In genomic region chr17:64022631-64023063, GRCh38 we compare ENCODE assay signal across 13 cellular contexts. TPM values are rescaled to one million over a fixed set of nuclear protein-coding genes. Genes with fewer than 3 reads are reported as not detected.
A peak's percentile ranks its signal among the peaks of the same experiment; 100 is the strongest.
DNase-seq lines count a peak whose midpoint lies in the region; ATAC-seq and TF ChIP-seq lines count a peak whose summit lies in the region.
"Had no signal": no experiment of that assay in that cellular context is flagged by ENCODE, and none has a peak within 500 bp of the region (broad histone marks: within the 10 kb centered on the region; RNA-seq: fewer than 3 reads in every experiment).

No MANE protein-coding gene starts in this region.

- peaks cover 2% of the 10 kb centered on the region for H3K36me3 Mint-ChIP-seq in CD8-positive, alpha-beta T cell
- H3K36me3 Mint-ChIP-seq in progenitor cell of endocrine pancreas (ENCODE audit: insufficient read depth), result no peaks in the 10 kb centered on the region

- POLR2A ChIA-PET in CD8-positive, alpha-beta T cell (lab: Charles Lee), result interaction anchor here (0.7 to 1.1 kb wide), 2 partner anchors 123 to 205 kb away, joined by 7 to 14 read pairs; no protein-coding TSS in a partner anchor
- POLR2A ChIA-PET in OCI-LY7 (lab: Charles Lee), result interaction anchor here (0.7 to 4.2 kb wide), 5 partner anchors 38 to 276 kb away, joined by 3 to 43 read pairs (median 3); partner anchors contain the start of gene ERN1

- no peak overlapping the region for H3K4me3 ChIP-seq in CD8-positive, alpha-beta T cell (ENCODE audit: low read depth, low read length)
- H3K4me3 ChIP-seq in OCI-LY7 (ENCODE audit: low read depth, low read length, poor library complexity, severe bottlenecking) (no peak overlapping the region), adrenal gland (no peak overlapping the region), uterus (no peak overlapping the region)
- H3K4me3 ChIP-seq: PC-9, prostate gland had no signal

- WGBS in adrenal gland, 4 donors, result 48 to 61% (median 53%) methylated on average over 5 of the region's 5 CpGs

- H3K79me2 ChIP-seq in OCI-LY7 (ENCODE audit: insufficient read depth, low read depth, low read length), result peaks cover 26% of the 10 kb centered on the region

- TF ChIP-seq POLR2A in adrenal gland (IDR thresholded peaks at IDR 0.05), result no peak
- no peak for TF ChIP-seq POLR2A in uterus (IDR thresholded peaks at IDR 0.05)

- no peaks in the 10 kb centered on the region for H3K27me3 ChIP-seq in CD8-positive, alpha-beta T cell (ENCODE audit: insufficient read depth, low read length)
- H3K27me3 ChIP-seq in adrenal gland (no peaks in the 10 kb centered on the region), uterus (no peaks in the 10 kb centered on the region)

- no peaks in the 10 kb centered on the region for H3K27me3 Mint-ChIP-seq in CD8-positive, alpha-beta T cell (ENCODE audit: low read depth)
- peaks cover 10% of the 10 kb centered on the region for H3K27me3 Mint-ChIP-seq in progenitor cell of endocrine pancreas

- CTCF ChIA-PET in CD8-positive, alpha-beta T cell (lab: Charles Lee), result interaction anchor here (0.6 to 16.6 kb wide), 9 partner anchors 18 to 1055 kb away, joined by 3 to 293 read pairs (median 4); partner anchors contain the start of genes CSHL1, GH1 and PRR29
- CTCF ChIA-PET in OCI-LY7 (lab: Charles Lee; ENCODE audit: unreplicated experiment), result no interaction called here

- H3K27ac ChIP-seq in CD8-positive, alpha-beta T cell (ENCODE audit: low read depth, low read length), result no peak overlapping the region
- peak overlapping the region; percentile 97 for H3K27ac ChIP-seq in OCI-LY7 (ENCODE audit: low read depth, low read length, poor library complexity, severe bottlenecking)
- peak overlapping the region in 2 of 5 donors; percentile 21 to 35 for H3K27ac ChIP-seq in adrenal gland
- no peak overlapping the region for H3K27ac ChIP-seq in uterus
- H3K27ac ChIP-seq: PC-9, prostate gland had no signal

- H3K4me3 Mint-ChIP-seq in CD8-positive, alpha-beta T cell, result peak overlapping the region; percentile 42
- no peak overlapping the region for H3K4me3 Mint-ChIP-seq in progenitor cell of endocrine pancreas (ENCODE audit: low read depth)

- ATAC-seq in CD8-positive, alpha-beta T cell, result no peak
- no peak for ATAC-seq in HG03460 (IDR thresholded peaks at IDR 0.05; ENCODE audit: unreplicated experiment)

- peaks cover 67% of the 10 kb centered on the region for H3K4me1 ChIP-seq in CD8-positive, alpha-beta T cell (ENCODE audit: insufficient read depth, low read length)
- peaks cover 65% of the 10 kb centered on the region for H3K4me1 ChIP-seq in OCI-LY7 (ENCODE audit: insufficient read depth, low read length, poor library complexity, severe bottlenecking)
- peaks cover 0 to 10% of the 10 kb centered on the region in 2 donors for H3K4me1 ChIP-seq in adrenal gland (replicated peaks in 1 of 2)
- H3K4me1 ChIP-seq in uterus, result no peaks in the 10 kb centered on the region
- H3K4me1 ChIP-seq: prostate gland had no signal

- H3K36me3 ChIP-seq in CD8-positive, alpha-beta T cell (ENCODE audit: insufficient read depth, low read length), result no peaks in the 10 kb centered on the region
- H3K36me3 ChIP-seq in OCI-LY7 (ENCODE audit: insufficient read depth, low read length) (no peaks in the 10 kb centered on the region), adrenal gland (replicated peaks in 1 of 2) (no peaks in the 10 kb centered on the region), uterus (no peaks in the 10 kb centered on the region)
- H3K36me3 ChIP-seq: prostate gland had no signal

- no peak for TF ChIP-seq CTCF in CD8-positive, alpha-beta T cell (IDR thresholded peaks at IDR 0.05)
- TF ChIP-seq CTCF in OCI-LY7 (conservative IDR thresholded peaks at IDR 0.05; ENCODE audit: low read length), result no peak
- TF ChIP-seq CTCF in adrenal gland (IDR thresholded peaks at IDR 0.05), result no peak
- no peak for TF ChIP-seq CTCF in progenitor cell of endocrine pancreas (IDR thresholded peaks at IDR 0.05; ENCODE audit: unreplicated experiment)
- no peak for TF ChIP-seq CTCF in uterus (IDR thresholded peaks at IDR 0.05)

- intact Hi-C loops in CD8-positive, alpha-beta T cell (cut with DNase I, micrococcal nuclease), result loop anchor here (5.0 to 10.0 kb wide), 5 partner anchors 175 to 485 kb away; partner anchors contain the start of genes CCDC47 (in 1 of the 2), CEP95 (in 1 of the 2), DDX42 (in 1 of the 2) and DDX5 (in 1 of the 2)
- intact Hi-C loops in OCI-LY7 (cut with micrococcal nuclease; ENCODE audit: unreplicated experiment) (loop anchor here (5.0 kb wide), 1 partner anchor 90 kb away; the partner anchor contains the start of gene CD79B), adrenal gland (cut with DNase I) (loop anchor here in 1 of 2 donors (10.0 kb wide), 1 partner anchor 108 kb away; the partner anchor contains the start of genes CSHL1 and GH1), uterus (cut with DNase I; ENCODE audit: low total_unique reads) (no loop called here)

- H3K9me3 ChIP-seq in CD8-positive, alpha-beta T cell (ENCODE audit: low read length), result no peaks in the 10 kb centered on the region
- H3K9me3 ChIP-seq in OCI-LY7 (ENCODE audit: low read length) (no peaks in the 10 kb centered on the region), adrenal gland (replicated peaks in 1 of 3) (no peaks in the 10 kb centered on the region), uterus (no peaks in the 10 kb centered on the region)
- H3K9me3 ChIP-seq: prostate gland had no signal

- H3K4me1 Mint-ChIP-seq in CD8-positive, alpha-beta T cell (ENCODE audit: low read depth), result peaks cover 73% of the 10 kb centered on the region
- peaks cover 31% of the 10 kb centered on the region for H3K4me1 Mint-ChIP-seq in progenitor cell of endocrine pancreas (ENCODE audit: low read depth)

- BruUV-seq in OCI-LY7 (replicated peaks; lab: Mats Ljungman, UMichigan), result no TSS peak

- H3K4me2 ChIP-seq in OCI-LY7 (ENCODE audit: low read length), result peak overlapping the region; percentile 35
- H3K4me2 ChIP-seq: PC-9 had no signal

- H3K9me3 Mint-ChIP-seq in CD8-positive, alpha-beta T cell, result no peaks in the 10 kb centered on the region
- no peaks in the 10 kb centered on the region for H3K9me3 Mint-ChIP-seq in progenitor cell of endocrine pancreas (ENCODE audit: low read depth)

- DNase-seq in CD8-positive, alpha-beta T cell, result peak in 1 of 7 experiments; percentile 37
- DNase-seq in OCI-LY7 (ENCODE audit: low spot score) (no peak), adrenal gland (peak; percentile 48 to 87 (median 80)), progenitor cell of endocrine pancreas (ENCODE audit: low spot score, unreplicated experiment) (no peak), uterus (no peak), iPS-NIHi11 (ENCODE audit: low spot score) (no peak)
- DNase-seq: mesendoderm; PC-9; stimulated activated CD4-positive, alpha-beta T cell treated with anti-CD3 and anti-CD28 coated beads, Interleukin-2, amount 100 ng/mL, for 48 hours; T-helper 9 cell had no signal

- H4K20me1 ChIP-seq in OCI-LY7 (ENCODE audit: insufficient read depth, low read length), result no peaks in the 10 kb centered on the region

- H2AFZ ChIP-seq in OCI-LY7 (ENCODE audit: low read length), result peak overlapping the region; percentile 77
- H2AFZ ChIP-seq: PC-9 had no signal

- H3K27ac Mint-ChIP-seq in CD8-positive, alpha-beta T cell, result peak overlapping the region; percentile 100
- peak overlapping the region; percentile 82 for H3K27ac Mint-ChIP-seq in progenitor cell of endocrine pancreas

- no peaks in the 10 kb centered on the region for H3K9me2 ChIP-seq in OCI-LY7 (ENCODE audit: insufficient read depth, low read length)

RNA-seq across cellular contexts. Expression of gene ICAM2, which starts 2.2 kb away (rescaled TPM):
- total RNA-seq in CD8-positive, alpha-beta T cell, result 10 to 100 TPM; 38.0 to 38.7 TPM
- 76.4 and 112 TPM in 2 replicates for total RNA-seq in OCI-LY7 (2014; rRNA removed; shearing (Covaris generic))
- total RNA-seq in OCI-LY7 (2022) (79.1 and 88.7 TPM in 2 replicates), adrenal gland (10 to 100 TPM; 16.6 to 42.2 (median 20.9) TPM), progenitor cell of endocrine pancreas (0.72 and 0.91 TPM in 2 replicates), uterus (100 to 1,000 TPM in 1 of 4 donors, 10 to 100 TPM in 3; 20.6 to 108 (median 42.4) TPM)
- 10 to 100 TPM in 2 of 3 donors, 1 to 10 TPM in 1; 9.6 to 40.5 (median 35.0) TPM for polyA plus RNA-seq in adrenal gland

RNA-seq across cellular contexts. Expression of gene PRR29, which starts 24.5 kb away (rescaled TPM):
- total RNA-seq in CD8-positive, alpha-beta T cell, result under 1 TPM; 0.24 to 0.97 TPM
- 0.16 TPM in 1 of 2 replicates, not detected in the other for total RNA-seq in OCI-LY7 (2014; rRNA removed; shearing (Covaris generic))
- total RNA-seq in OCI-LY7 (2022), result 0.29 TPM in 1 of 2 replicates, not detected in the other
- total RNA-seq in adrenal gland, result under 1 TPM in 6 of 8 donors, not detected in 2; 0.26 to 0.84 (median 0.54) TPM
- under 1 TPM; 0.05 to 0.72 (median 0.71) TPM for polyA plus RNA-seq in adrenal gland
- 2.8 and 3.7 TPM in 2 replicates for total RNA-seq in progenitor cell of endocrine pancreas
- total RNA-seq in uterus, result 1 to 10 TPM in 2 of 4 donors, under 1 TPM in 1, not detected in 1; 0.29 to 2.8 (median 1.5) TPM

RNA-seq across cellular contexts. Expression of gene SCN4A, which starts 49.9 kb away (rescaled TPM):
- total RNA-seq in CD8-positive, alpha-beta T cell, result under 1 TPM in 1 of 2 experiments, not detected in 1; 0.14 TPM
- 3.0 and 6.4 TPM in 2 replicates for total RNA-seq in OCI-LY7 (2014; rRNA removed; shearing (Covaris generic))
- total RNA-seq in OCI-LY7 (2022), result 9.0 and 11.9 TPM in 2 replicates
- 1 to 10 TPM in 7 of 8 donors, under 1 TPM in 1; 0.30 to 4.2 (median 2.1) TPM for total RNA-seq in adrenal gland
- polyA plus RNA-seq in adrenal gland, result 1 to 10 TPM in 2 of 3 donors, under 1 TPM in 1; 0.42 to 1.9 (median 1.4) TPM
- total RNA-seq in progenitor cell of endocrine pancreas, result 0.10 and 0.55 TPM in 2 replicates
- under 1 TPM in 2 of 4 donors, not detected in 2; 0.14 to 0.24 TPM for total RNA-seq in uterus
- total RNA-seq: M059J had no signal

Comparison
In these comparisons a context has a peak if more than half of its experiments do, and no peak if none do; other contexts are left out.
1. DNase-seq: peak in adrenal gland (7 of 7); none in OCI-LY7 (single experiment), progenitor cell of endocrine pancreas (single experiment), uterus (0 of 2) and iPS-NIHi11 (single experiment).